In genomic region chr5:126480824-126481223, GRCh38 we compare ENCODE assay signal across 18 cellular contexts. TPM values are rescaled to one million over a fixed set of nuclear protein-coding genes. Genes with fewer than 3 reads are reported as not detected.
A peak's percentile ranks its signal among the peaks of the same experiment; 100 is the strongest.
DNase-seq lines count a peak whose midpoint lies in the region; ATAC-seq and TF ChIP-seq lines count a peak whose summit lies in the region.
"Had no signal": no experiment of that assay in that cellular context is flagged by ENCODE, and none has a peak within 500 bp of the region (broad histone marks: within the 10 kb centered on the region; RNA-seq: fewer than 3 reads in every experiment).

No MANE protein-coding gene starts in this region.

- H3K4me1 ChIP-seq in uterus, result peaks cover 7 to 34% of the 10 kb centered on the region in 2 donors

- CTCF ChIA-PET in activated CD4-positive, alpha-beta T cell treated with anti-CD3 and anti-CD28 coated beads for 36 hours (lab: Charles Lee), result no interaction called here

- intact Hi-C loops in activated CD4-positive, alpha-beta T cell treated with anti-CD3 and anti-CD28 coated beads for 36 hours (cut with DNase I, micrococcal nuclease), result no loop called here
- intact Hi-C loops in uterus (cut with DNase I; ENCODE audit: low total_unique reads), result no loop called here

- no peaks in the 10 kb centered on the region for H3K9me3 ChIP-seq in uterus

- no peaks in the 10 kb centered on the region for H3K9me3 Mint-ChIP-seq in activated CD4-positive, alpha-beta T cell treated with anti-CD3 and anti-CD28 coated beads for 36 hours (ENCODE audit: low read depth)
- no peaks in the 10 kb centered on the region for H3K9me3 Mint-ChIP-seq in central memory CD8-positive, alpha-beta T cell
- no peaks in the 10 kb centered on the region for H3K9me3 Mint-ChIP-seq in osteocyte (ENCODE audit: unreplicated experiment)
- no peaks in the 10 kb centered on the region for H3K9me3 Mint-ChIP-seq in mesothelial cell of epicardium
- H3K9me3 Mint-ChIP-seq: CD14-positive monocyte had no signal

- H3K36me3 ChIP-seq in uterus, result no peaks in the 10 kb centered on the region

- H3K27me3 Mint-ChIP-seq in activated CD4-positive, alpha-beta T cell treated with anti-CD3 and anti-CD28 coated beads for 36 hours, result no peaks in the 10 kb centered on the region
- no peaks in the 10 kb centered on the region for H3K27me3 Mint-ChIP-seq in central memory CD8-positive, alpha-beta T cell
- H3K27me3 Mint-ChIP-seq in osteocyte (ENCODE audit: unreplicated experiment), result no peaks in the 10 kb centered on the region
- no peaks in the 10 kb centered on the region for H3K27me3 Mint-ChIP-seq in mesothelial cell of epicardium (ENCODE audit: low read depth)

- POLR2A ChIA-PET in activated CD4-positive, alpha-beta T cell treated with anti-CD3 and anti-CD28 coated beads for 36 hours (lab: Charles Lee), result no interaction called here

- TF ChIP-seq POLR2A in uterus (IDR thresholded peaks at IDR 0.05), result no peak

- ATAC-seq in activated CD4-positive, alpha-beta T cell treated with anti-CD3 and anti-CD28 coated beads for 36 hours, result no peak
- no peak for ATAC-seq in central memory CD8-positive, alpha-beta T cell (replicated peaks; ENCODE audit: extremely low read depth, poor library complexity, severe bottlenecking)
- ATAC-seq in GM21390 (IDR thresholded peaks at IDR 0.05; ENCODE audit: unreplicated experiment), result no peak

- no peak overlapping the region for H3K4me3 ChIP-seq in uterus

- TF ChIP-seq CTCF in osteocyte (IDR thresholded peaks at IDR 0.05), result no peak
- TF ChIP-seq CTCF in uterus (IDR thresholded peaks at IDR 0.05), result no peak
- TF ChIP-seq CTCF in mesothelial cell of epicardium (IDR thresholded peaks at IDR 0.05; ENCODE audit: unreplicated experiment), result no peak

- H3K27ac Mint-ChIP-seq in activated CD4-positive, alpha-beta T cell treated with anti-CD3 and anti-CD28 coated beads for 36 hours, result peak overlapping the region; percentile 49
- H3K27ac Mint-ChIP-seq in central memory CD8-positive, alpha-beta T cell (ENCODE audit: low read depth), result peak overlapping the region; percentile 63
- H3K27ac Mint-ChIP-seq in osteocyte (ENCODE audit: unreplicated experiment) (peak overlapping the region; percentile 70), mesothelial cell of epicardium (no peak overlapping the region)
- H3K27ac Mint-ChIP-seq: CD14-positive monocyte had no signal

- peaks cover 25% of the 10 kb centered on the region for H3K36me3 Mint-ChIP-seq in activated CD4-positive, alpha-beta T cell treated with anti-CD3 and anti-CD28 coated beads for 36 hours (ENCODE audit: low read depth)
- H3K36me3 Mint-ChIP-seq in central memory CD8-positive, alpha-beta T cell (ENCODE audit: insufficient read depth), result peaks cover 20% of the 10 kb centered on the region
- H3K36me3 Mint-ChIP-seq in osteocyte (ENCODE audit: unreplicated experiment) (peaks cover 63% of the 10 kb centered on the region), mesothelial cell of epicardium (peaks cover 38% of the 10 kb centered on the region)

- no peak for DNase-seq in activated CD4-positive, alpha-beta T cell treated with anti-CD3 and anti-CD28 coated beads for 36 hours
- no peak for DNase-seq in activated CD4-positive, alpha-beta T cell treated with anti-CD3 and anti-CD28 coated beads, Interleukin-2, amount 50 U/mL, for 1 hour
- DNase-seq in central memory CD8-positive, alpha-beta T cell (ENCODE audit: low spot score in 2 of 2), result no peak
- DNase-seq in osteocyte (ENCODE audit: extremely low spot score, unreplicated experiment) (no peak), uterus (no peak), mesothelial cell of epicardium (ENCODE audit: low spot score in 2 of 2, unreplicated experiment in 2 of 2) (no peak), NCI-H187 (lab: John Stamatoyannopoulos, UW) (no peak)
- DNase-seq: KG1, MV-4-11, NCI-H1694 treated with DMSO at 0.1 percent for 48 hours, NCI-H2107, NCI-H510A, NCI-H774, Right ventricle myocardium superior had no signal

- no peak overlapping the region for H3K4me3 Mint-ChIP-seq in activated CD4-positive, alpha-beta T cell treated with anti-CD3 and anti-CD28 coated beads for 36 hours
- H3K4me3 Mint-ChIP-seq in central memory CD8-positive, alpha-beta T cell, result no peak overlapping the region
- H3K4me3 Mint-ChIP-seq in osteocyte (ENCODE audit: unreplicated experiment), result no peak overlapping the region
- no peak overlapping the region for H3K4me3 Mint-ChIP-seq in mesothelial cell of epicardium
- H3K4me3 Mint-ChIP-seq: CD14-positive monocyte had no signal

- H3K4me1 Mint-ChIP-seq in activated CD4-positive, alpha-beta T cell treated with anti-CD3 and anti-CD28 coated beads for 36 hours, result no peaks in the 10 kb centered on the region
- H3K4me1 Mint-ChIP-seq in central memory CD8-positive, alpha-beta T cell, result no peaks in the 10 kb centered on the region
- H3K4me1 Mint-ChIP-seq in osteocyte (ENCODE audit: unreplicated experiment) (peaks cover 58% of the 10 kb centered on the region), mesothelial cell of epicardium (peaks cover 19% of the 10 kb centered on the region)
- H3K4me1 Mint-ChIP-seq: CD14-positive monocyte had no signal

- H3K27ac ChIP-seq in uterus, result peak overlapping the region; percentile 93 to 95
- H3K27ac ChIP-seq: 22Rv1 had no signal

- no peaks in the 10 kb centered on the region for H3K27me3 ChIP-seq in uterus

RNA-seq across cellular contexts. Expression of gene GRAMD2B, which starts 57.6 kb away (rescaled TPM):
- total RNA-seq in activated CD4-positive, alpha-beta T cell treated with anti-CD3 and anti-CD28 coated beads for 36 hours, result 10 to 100 TPM in 1 of 2 experiments, 1 to 10 TPM in 1; 9.7 to 13.9 TPM
- 78.2 and 93.7 TPM in 2 replicates for total RNA-seq in osteocyte
- 10 to 100 TPM; 34.0 to 91.5 (median 58.8) TPM for total RNA-seq in uterus
- 12.0 to 15.0 TPM (median 14.0 TPM) in 3 replicates for total RNA-seq in mesothelial cell of epicardium
- total RNA-seq: OCI-LY7 had no signal
